8 cellular contexts compared by ENCODE assay signal in the genomic region with DNA sequence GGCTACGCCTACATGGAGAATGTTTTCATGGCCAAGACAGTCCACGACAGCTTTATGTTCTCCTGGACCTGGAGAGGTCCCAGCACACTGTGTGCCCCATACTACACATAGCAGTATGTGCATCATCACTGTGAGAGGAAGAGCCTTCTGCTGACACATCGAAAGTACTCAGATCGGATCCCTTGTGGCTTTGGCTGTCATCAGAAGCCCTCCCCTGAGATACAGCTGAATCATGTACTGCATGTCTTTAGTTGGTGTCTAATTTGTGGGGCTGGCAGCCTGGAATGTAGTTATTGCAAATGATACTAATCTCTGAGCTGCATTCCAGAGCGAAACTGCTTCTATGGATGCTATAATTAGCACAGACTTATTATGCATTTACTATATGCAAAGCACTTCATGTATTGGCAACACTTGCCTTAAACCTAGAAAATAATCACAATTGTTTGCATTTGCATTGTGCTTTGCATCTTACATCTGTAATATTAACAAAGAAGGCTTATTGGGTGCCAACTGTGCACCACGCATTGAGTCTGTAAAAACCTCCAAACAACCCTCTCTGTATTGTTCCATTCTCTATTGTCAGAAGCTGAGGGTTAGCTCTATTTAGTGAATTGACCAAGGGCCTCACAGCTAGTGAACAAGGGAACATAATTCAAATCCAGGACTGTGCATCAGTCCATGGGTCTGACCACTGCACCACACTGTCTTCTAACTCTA.
DNase-seq lines count a peak whose midpoint lies in the region; ATAC-seq and TF ChIP-seq lines count a peak whose summit lies in the region.

No MANE protein-coding gene starts in this region.

- H3K27ac Mint-ChIP-seq in T-cell (peak overlapping the region; percentile 64 to 75), nephron (peak overlapping the region in 2 of 3 experiments; percentile 31 to 64)

- no peak overlapping the region for H3K4me3 Mint-ChIP-seq in T-cell
- no peak overlapping the region for H3K4me3 Mint-ChIP-seq in nephron

- DNase-seq in AG08396 (ENCODE audit: low spot score) = peak; percentile 85
- peak; percentile 30 for DNase-seq in GM19238 (ENCODE audit: insufficient read length, low spot score)
- DNase-seq in T-cell = peak in 24 of 34 experiments; percentile 14 to 50 (median 28)
- DNase-seq in central memory CD4-positive, alpha-beta T cell = peak; percentile 37
- DNase-seq in SW480 (ENCODE audit: low spot score) = no peak
- DNase-seq in HPDE6-E6E7 (ENCODE audit: extremely low spot score) = no peak

- POLR2A ChIA-PET in T-cell (lab: Charles Lee) = interaction anchor here in 1 of 2 donors (0.6 kb wide), 2 partner anchors 39 to 313 kb away, joined by 4 to 8 read pairs; partner anchors contain the start of gene HSPA8

- H3K9me3 Mint-ChIP-seq in T-cell = peaks cover 0 to 8% (median 0%) of the 10 kb centered on the region in 3 donors
- no peaks in the 10 kb centered on the region for H3K9me3 Mint-ChIP-seq in nephron

- TF ChIP-seq CTCF in nephron (IDR thresholded peaks at IDR 0.05; ENCODE audit: unreplicated experiment in 3 of 3) = no peak

- H3K27me3 Mint-ChIP-seq in T-cell (no peaks in the 10 kb centered on the region), nephron (ENCODE audit: low read depth) (peaks cover 16% of the 10 kb centered on the region)

- ATAC-seq in HG03196 (IDR thresholded peaks at IDR 0.05; ENCODE audit: unreplicated experiment) = peak; percentile 82
- peak; percentile 47 to 79 (median 69) for ATAC-seq in T-cell (replicated peaks in 1 of 4)

- H3K36me3 Mint-ChIP-seq in T-cell (peaks cover 3% of the 10 kb centered on the region), nephron (ENCODE audit: low read depth) (no peaks in the 10 kb centered on the region)

- CTCF ChIA-PET in T-cell (lab: Charles Lee) = interaction anchor here in 1 of 2 donors (0.6 to 2.0 kb wide), 4 partner anchors 20 to 170 kb away, joined by 3 to 8 read pairs (median 4); no protein-coding TSS in a partner anchor

- H3K4me1 Mint-ChIP-seq in T-cell (peaks cover 27 to 30% (median 29%) of the 10 kb centered on the region in 3 donors), nephron (peaks cover 40% of the 10 kb centered on the region)

Comparison
In these comparisons a context has a peak if more than half of its experiments do, and no peak if none do; other contexts are left out.
1. DNase-seq: peak in AG08396 (single experiment), GM19238 (single experiment), T-cell (24 of 34) and central memory CD4-positive, alpha-beta T cell (single experiment); none in SW480 (single experiment) and HPDE6-E6E7 (single experiment).